In the genomic region with DNA sequence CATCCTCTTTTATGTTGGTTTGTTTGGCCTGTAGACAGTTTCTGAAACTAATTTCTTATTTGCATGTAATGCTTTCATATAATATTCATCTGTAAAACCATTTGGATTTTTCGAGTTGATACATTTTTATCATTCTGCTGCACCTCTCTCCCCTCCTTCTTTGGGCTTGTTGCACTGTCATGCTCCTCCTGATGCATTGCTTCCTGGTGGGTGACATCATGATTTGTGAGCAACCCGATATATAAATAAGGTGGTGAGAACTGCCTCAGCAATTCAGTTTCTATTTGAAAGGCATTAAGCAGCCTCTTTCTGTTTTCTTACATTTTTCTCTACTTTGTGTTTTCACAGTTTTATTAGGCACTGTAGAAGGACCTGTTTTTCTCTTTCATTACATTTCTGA, we compare ENCODE assay signal across 9 cellular contexts.
A peak's percentile ranks its signal among the peaks of the same experiment; 100 is the strongest.
DNase-seq lines count a peak whose midpoint lies in the region; ATAC-seq and TF ChIP-seq lines count a peak whose summit lies in the region.
"Had no signal": no experiment of that assay in that cellular context is flagged by ENCODE, and none has a peak within 500 bp of the region (broad histone marks: within the 10 kb centered on the region; RNA-seq: fewer than 3 reads in every experiment).

No MANE protein-coding gene starts in this region.

- H3K4me1 ChIP-seq in RWPE2 (ENCODE audit: insufficient read depth, poor library complexity, severe bottlenecking) (no peaks in the 10 kb centered on the region), heart left ventricle (no peaks in the 10 kb centered on the region)
- H3K4me1 ChIP-seq: BLaER1 treated with 17β-estradiol and CSF1 and Interleukin-3, amounts not matched to agents 10 nM and 100 nM had no signal

- no peaks in the 10 kb centered on the region for H3K27me3 ChIP-seq in RWPE2 (ENCODE audit: insufficient read depth, poor library complexity, severe bottlenecking)
- H3K27me3 ChIP-seq in heart left ventricle: no peaks in the 10 kb centered on the region

- no peaks in the 10 kb centered on the region; the same call in 1 of the 2 replicates for H3K27me3 Mint-ChIP-seq in WTC11 (ENCODE audit: low read depth)

- TF ChIP-seq CTCF in RWPE2 (IDR thresholded peaks at IDR 0.05; ENCODE audit: poor library complexity, severe bottlenecking) (no peak), WTC11 (IDR thresholded peaks at IDR 0.05) (no peak), heart left ventricle (IDR thresholded peaks at IDR 0.05) (no peak)

- H3K27ac Mint-ChIP-seq in WTC11: no peak overlapping the region; the same call in 1 of the 2 replicates

- DNase-seq in activated CD4-positive, CD25-positive, alpha-beta regulatory T cell treated with anti-CD3 and anti-CD28 coated beads, Interleukin-2, amount 50 U/mL, for 72 hours: no peak
- no peak for DNase-seq in RWPE2 (ENCODE audit: low spot score)
- peak; percentile 38 for DNase-seq in myocyte (ENCODE audit: low read depth)
- no peak for DNase-seq in WTC11 (ENCODE audit: low spot score)
- no peak for DNase-seq in heart left ventricle

- no peak for TF ChIP-seq POLR2A in heart left ventricle (IDR thresholded peaks at IDR 0.05)

- intact Hi-C loops in heart left ventricle (cut with DNase I): no loop called here

- H3K36me3 Mint-ChIP-seq in WTC11: no peaks in the 10 kb centered on the region

- no peak overlapping the region for H3K27ac ChIP-seq in RWPE2 (ENCODE audit: poor library complexity, severe bottlenecking)
- H3K27ac ChIP-seq in heart left ventricle: no peak overlapping the region
- H3K27ac ChIP-seq: BLaER1 treated with 17β-estradiol and CSF1 and Interleukin-3, amounts not matched to agents 10 nM and 100 nM had no signal

- CTCF ChIA-PET in WTC11 (lab: Charles Lee): no interaction called here

- H3K4me1 Mint-ChIP-seq in WTC11: peaks cover 34% of the 10 kb centered on the region

- no peaks in the 10 kb centered on the region for H3K9me3 ChIP-seq in RWPE2 (ENCODE audit: severe bottlenecking)
- no peaks in the 10 kb centered on the region for H3K9me3 ChIP-seq in heart left ventricle
- H3K9me3 ChIP-seq: BLaER1 treated with 17β-estradiol and CSF1 and Interleukin-3, amounts not matched to agents 10 nM and 100 nM had no signal

- H3K36me3 ChIP-seq in RWPE2 (ENCODE audit: low read depth) (no peaks in the 10 kb centered on the region), heart left ventricle (no peaks in the 10 kb centered on the region)
- H3K36me3 ChIP-seq: BLaER1 treated with 17β-estradiol and CSF1 and Interleukin-3, amounts not matched to agents 10 nM and 100 nM had no signal

- 49 to 72% (median 58%) methylated on average over 2 of the region's 2 CpGs for WGBS in heart left ventricle, 4 donors

- peak; percentile 33 to 42 for ATAC-seq in activated CD4-positive, CD25-positive, alpha-beta regulatory T cell treated with anti-CD3 and anti-CD28 coated beads, Interleukin-2, amount 50 U/mL, for 24 hours
- ATAC-seq in HG02678 (IDR thresholded peaks at IDR 0.05; ENCODE audit: unreplicated experiment) (peak; percentile 34), RWPE2 (ENCODE audit: low read depth) (peak; percentile 53; the same call in 1 of the 3 replicates), WTC11 (no peak), heart left ventricle (no peak), HG02588 (IDR thresholded peaks at IDR 0.05; ENCODE audit: unreplicated experiment) (no peak)

- H3K4me3 ChIP-seq in RWPE2 (ENCODE audit: severe bottlenecking) (no peak overlapping the region), heart left ventricle (no peak overlapping the region)
- H3K4me3 ChIP-seq: BLaER1 treated with 17β-estradiol and CSF1 and Interleukin-3, amounts not matched to agents 10 nM and 100 nM had no signal

- no peak overlapping the region for H3K4me3 Mint-ChIP-seq in WTC11

- no peaks in the 10 kb centered on the region for H3K9me3 Mint-ChIP-seq in WTC11

- POLR2A ChIA-PET in WTC11 (lab: Charles Lee): no interaction called here

TF ChIP-seq in WTC11, 78 proteins besides CTCF, POLR2A, EP300 and RAD21:
- TF ChIP-seq PRRX2 (CRISPR knock-in tag; IDR thresholded peaks at IDR 0.05) (no peak), ESRRA (CRISPR knock-in tag; IDR thresholded peaks at IDR 0.05; ENCODE audit: borderline replicate concordance) (no peak), FOXJ3 (CRISPR knock-in tag; IDR thresholded peaks at IDR 0.05; ENCODE audit: borderline replicate concordance) (no peak), GTF2I (CRISPR knock-in tag; conservative IDR thresholded peaks at IDR 0.05) (no peak), EMX1 (CRISPR knock-in tag; IDR thresholded peaks at IDR 0.05) (no peak), CREM (CRISPR knock-in tag; IDR thresholded peaks at IDR 0.05) (no peak), TEAD1 (CRISPR knock-in tag; IDR thresholded peaks at IDR 0.05) (no peak), ZNF232 (CRISPR knock-in tag; IDR thresholded peaks at IDR 0.05) (no peak), IRF2 (CRISPR knock-in tag; IDR thresholded peaks at IDR 0.05; ENCODE audit: borderline replicate concordance, low read depth) (no peak), NFYB (CRISPR knock-in tag; conservative IDR thresholded peaks at IDR 0.05; ENCODE audit: low read depth) (no peak), SP1 (CRISPR knock-in tag; conservative IDR thresholded peaks at IDR 0.05) (no peak), ZNF138 (CRISPR knock-in tag; conservative IDR thresholded peaks at IDR 0.05) (no peak), JUN (CRISPR knock-in tag; IDR thresholded peaks at IDR 0.05) (no peak)
- TF ChIP-seq, protein P1, sequence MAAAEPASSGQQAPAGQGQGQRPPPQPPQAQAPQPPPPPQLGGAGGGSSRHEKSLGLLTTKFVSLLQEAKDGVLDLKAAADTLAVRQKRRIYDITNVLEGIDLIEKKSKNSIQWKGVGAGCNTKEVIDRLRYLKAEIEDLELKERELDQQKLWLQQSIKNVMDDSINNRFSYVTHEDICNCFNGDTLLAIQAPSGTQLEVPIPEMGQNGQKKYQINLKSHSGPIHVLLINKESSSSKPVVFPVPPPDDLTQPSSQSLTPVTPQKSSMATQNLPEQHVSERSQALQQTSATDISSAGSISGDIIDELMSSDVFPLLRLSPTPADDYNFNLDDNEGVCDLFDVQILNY (CRISPR knock-in tag; IDR thresholded peaks at IDR 0.05): no peak
- TF ChIP-seq, protein P2, sequence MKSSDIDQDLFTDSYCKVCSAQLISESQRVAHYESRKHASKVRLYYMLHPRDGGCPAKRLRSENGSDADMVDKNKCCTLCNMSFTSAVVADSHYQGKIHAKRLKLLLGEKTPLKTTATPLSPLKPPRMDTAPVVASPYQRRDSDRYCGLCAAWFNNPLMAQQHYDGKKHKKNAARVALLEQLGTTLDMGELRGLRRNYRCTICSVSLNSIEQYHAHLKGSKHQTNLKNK (CRISPR knock-in tag; IDR thresholded peaks at IDR 0.05): no peak
- TF ChIP-seq, protein P3, sequence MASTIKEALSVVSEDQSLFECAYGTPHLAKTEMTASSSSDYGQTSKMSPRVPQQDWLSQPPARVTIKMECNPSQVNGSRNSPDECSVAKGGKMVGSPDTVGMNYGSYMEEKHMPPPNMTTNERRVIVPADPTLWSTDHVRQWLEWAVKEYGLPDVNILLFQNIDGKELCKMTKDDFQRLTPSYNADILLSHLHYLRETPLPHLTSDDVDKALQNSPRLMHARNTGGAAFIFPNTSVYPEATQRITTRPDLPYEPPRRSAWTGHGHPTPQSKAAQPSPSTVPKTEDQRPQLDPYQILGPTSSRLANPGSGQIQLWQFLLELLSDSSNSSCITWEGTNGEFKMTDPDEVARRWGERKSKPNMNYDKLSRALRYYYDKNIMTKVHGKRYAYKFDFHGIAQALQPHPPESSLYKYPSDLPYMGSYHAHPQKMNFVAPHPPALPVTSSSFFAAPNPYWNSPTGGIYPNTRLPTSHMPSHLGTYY (CRISPR knock-in tag; IDR thresholded peaks at IDR 0.05): no peak
TF ChIP-seq in WTC11: peak in this region for 0.

Comparison
In these comparisons a context has a peak if more than half of its experiments do, and no peak if none do; other contexts are left out.
1. ATAC-seq: peak in activated CD4-positive, CD25-positive, alpha-beta regulatory T cell treated with anti-CD3 and anti-CD28 coated beads, Interleukin-2, amount 50 U/mL, for 24 hours (2 of 2), HG02678 (single experiment) and RWPE2 (single experiment); none in WTC11 (single experiment), heart left ventricle (0 of 4) and HG02588 (single experiment).